Comparison of ENCODE assay signal across 25 cellular contexts in the genomic region with DNA sequence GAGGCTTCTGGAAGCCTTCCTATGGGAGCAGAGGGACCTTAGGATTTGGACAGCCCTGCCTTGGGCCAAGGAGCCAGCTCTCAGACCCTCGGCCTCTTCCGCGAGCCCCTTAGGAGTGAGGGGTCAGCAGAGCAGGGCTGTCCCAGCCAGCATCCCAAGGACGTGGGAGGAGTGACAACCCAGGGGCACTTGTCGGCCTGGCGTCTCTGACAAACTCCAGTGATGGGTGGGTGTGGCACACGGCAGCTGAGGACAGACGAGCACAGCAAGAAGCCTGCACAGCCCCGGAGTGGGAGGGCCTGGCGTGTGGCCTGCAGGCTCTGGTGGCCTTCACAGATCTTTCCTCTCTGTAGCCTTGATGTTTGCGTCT. TPM values are rescaled to one million over a fixed set of nuclear protein-coding genes. Genes with fewer than 3 reads are reported as not detected.
DNase-seq lines count a peak whose midpoint lies in the region; ATAC-seq and TF ChIP-seq lines count a peak whose summit lies in the region.
"Had no signal": no experiment of that assay in that cellular context is flagged by ENCODE, and none has a peak within 500 bp of the region (broad histone marks: within the 10 kb centered on the region; RNA-seq: fewer than 3 reads in every experiment).

No MANE protein-coding gene starts in this region.

- H3K27ac ChIP-seq in coronary artery (no peak overlapping the region), left lung (no peak overlapping the region), spleen (peak overlapping the region in 3 of 8 donors; percentile 2 to 32 (median 26))
- H3K27ac ChIP-seq: HL-60, PC-9 had no signal

- DNase-seq in Right ventricle myocardium inferior (ENCODE audit: missing footprints) (no peak), cardiac septum (ENCODE audit: low spot score) (no peak), coronary artery (ENCODE audit: low spot score) (peak; percentile 67), left lung (peak; percentile 27 to 64), spleen (peak; percentile 81), NCI-H1105 (lab: John Stamatoyannopoulos, UW) (no peak)
- DNase-seq: activated CD4-positive, alpha-beta memory T cell treated with anti-CD3 and anti-CD28 coated beads for 36 hours; activated CD4-positive, CD25-positive, alpha-beta regulatory T cell treated with anti-CD3 and anti-CD28 coated beads, Interleukin-2, amount 50 U/mL, for 72 hours; activated CD8-positive, alpha-beta memory T cell treated with anti-CD3 and anti-CD28 coated beads, Interleukin-2, amount 50 U/mL, for 4 hours; Calu3; CD4-positive, CD25-positive, alpha-beta regulatory T cell; H9; hypothalamus; MM.1S; naive B cell; NCI-H2029; NCI-H526 treated with DMSO at 0.1 percent for 48 hours; PC-9; stimulated activated CD4-positive, alpha-beta T cell treated with anti-CD3 and anti-CD28 coated beads, Interleukin-1b, Interleukin-23, amount 100 ng/mL, for 48 hours; stimulated activated naive CD8-positive, alpha-beta T cell treated with anti-CD3 and anti-CD28 coated beads, Interleukin-15, Interleukin-2, amounts not matched to agents 100 U/mL and 50 U/mL, for 24 hours had no signal

- H3K36me3 ChIP-seq in left lung (no peaks in the 10 kb centered on the region), spleen (no peaks in the 10 kb centered on the region)

- 61 to 75% (median 70%) methylated on average over 11 of the region's 11 CpGs for WGBS in spleen, 5 donors

- H3K9me3 ChIP-seq in left lung (no peaks in the 10 kb centered on the region), spleen (no peaks in the 10 kb centered on the region)

- no peak for TF ChIP-seq POLR2A in spleen (IDR thresholded peaks at IDR 0.05)

- TF ChIP-seq CTCF in coronary artery (IDR thresholded peaks at IDR 0.05) (no peak), left lung (IDR thresholded peaks at IDR 0.05) (no peak), spleen (IDR thresholded peaks at IDR 0.05 in 8 of 11, conservative IDR thresholded peaks at IDR 0.05 in 3 of 11) (no peak)

- intact Hi-C loops in Right ventricle myocardium inferior (cut with DNase I) (no loop called here), cardiac septum (cut with DNase I) (loop anchor here (2.0 kb wide), 1 partner anchor 25 kb away; the partner anchor contains the start of gene SH3BP2), left lung (cut with DNase I) (loop anchor here in 1 of 2 donors (10.0 kb wide), 1 partner anchor 167 kb away; no protein-coding TSS in a partner anchor), spleen (cut with DNase I; ENCODE audit: low total_unique reads) (loop anchor here (10.0 kb wide), 2 partner anchors 47 to 87 kb away; no protein-coding TSS in a partner anchor)

- peak; percentile 69 for ATAC-seq in Right ventricle myocardium inferior
- ATAC-seq in left lung = no peak
- ATAC-seq in HG03442 (IDR thresholded peaks at IDR 0.05; ENCODE audit: unreplicated experiment) = no peak
- no peak for ATAC-seq in esophagus mucosa
- ATAC-seq: left lobe of liver; stimulated activated naive CD8-positive, alpha-beta T cell treated with anti-CD3 and anti-CD28 coated beads, Interleukin-15, Interleukin-2, amounts not matched to agents 100 U/mL and 50 U/mL, for 24 hours had no signal

- H3K4me1 ChIP-seq in left lung (peaks cover 0 to 25% of the 10 kb centered on the region in 2 donors), spleen (peaks cover 0 to 67% (median 32%) of the 10 kb centered on the region in 6 donors)

- no peak overlapping the region for H3K4me3 ChIP-seq in coronary artery
- no peak overlapping the region for H3K4me3 ChIP-seq in left lung
- H3K4me3 ChIP-seq in spleen = no peak overlapping the region
- H3K4me3 ChIP-seq: PC-9, smooth muscle cell had no signal

- H3K27me3 ChIP-seq in left lung (no peaks in the 10 kb centered on the region), spleen (replicated peaks in 1 of 7) (no peaks in the 10 kb centered on the region)

RNA-seq across cellular contexts. Expression of gene TNIP2, which starts 11.6 kb away (rescaled TPM):
- total RNA-seq in Right ventricle myocardium inferior = 29.6 TPM
- total RNA-seq in cardiac septum = 22.6 TPM
- 10 to 100 TPM; 32.9 to 46.5 TPM for total RNA-seq in left lung
- 10 to 100 TPM; 35.1 to 52.5 (median 50.4) TPM for total RNA-seq in spleen
- 10 to 100 TPM; 32.7 to 53.5 (median 33.2) TPM for polyA plus RNA-seq in spleen
- 25.1 TPM for total RNA-seq in esophagus mucosa

RNA-seq across cellular contexts. Expression of gene SH3BP2, which starts 25.2 kb away (rescaled TPM):
- total RNA-seq in Right ventricle myocardium inferior (32.2 TPM), cardiac septum (19.1 TPM), left lung (100 to 1,000 TPM in 1 of 2 donors, 10 to 100 TPM in 1; 58.2 to 113 TPM), spleen (100 to 1,000 TPM; 150 to 295 (median 265) TPM), esophagus mucosa (32.6 TPM)
- polyA plus RNA-seq in spleen = 100 to 1,000 TPM in 1 of 3 donors, 10 to 100 TPM in 2; 42.0 to 138 (median 43.5) TPM

Comparison
In these comparisons a context has a peak if more than half of its experiments do, and no peak if none do; other contexts are left out.
1. DNase-seq: peak in coronary artery (single experiment), left lung (2 of 2) and spleen (single experiment); none in Right ventricle myocardium inferior (single experiment), cardiac septum (single experiment) and NCI-H1105 (single experiment).